Comparison of ENCODE assay signal across 1 cellular context in genomic region chr2:178109813-178110212, GRCh38.
TF ChIP-seq lines count a peak whose summit lies in the region.

No MANE protein-coding gene starts in this region.

TF ChIP-seq in K562, 482 proteins besides CTCF, POLR2A, EP300 and RAD21 (continued from another document):
- TF ChIP-seq ZNF311 (CRISPR knock-in tag; IDR thresholded peaks at IDR 0.05) (no peak), EGR1 (conservative IDR thresholded peaks at IDR 0.05) (no peak), MNT (conservative IDR thresholded peaks at IDR 0.05) (0 out of 4 replicates have a peak, but pooled peaks of 1 of the 2 experiments have one; percentile 14), BRF1 (IDR thresholded peaks at IDR 0.05; ENCODE audit: borderline replicate concordance, extremely low read depth, insufficient read length) (no peak), CREM (IDR thresholded peaks at IDR 0.05; ENCODE audit: low read depth) (no peak), SAP30 (IDR thresholded peaks at IDR 0.05; ENCODE audit: borderline replicate concordance, insufficient read depth, low read depth, low read length, poor library complexity, severe bottlenecking) (no peak), SMARCE1 (IDR thresholded peaks at IDR 0.05) (no peak), SIRT6 (IDR thresholded peaks at IDR 0.05; ENCODE audit: low read depth, low read length) (no peak), KHSRP (IDR thresholded peaks at IDR 0.05) (no peak), HDGF (IDR thresholded peaks at IDR 0.05) (no peak), RBFOX2 (IDR thresholded peaks at IDR 0.05; ENCODE audit: low read depth, low read length) (no peak), ZNF121 (CRISPR knock-in tag; conservative IDR thresholded peaks at IDR 0.05) (no peak), CBX8 (IDR thresholded peaks at IDR 0.05; ENCODE audit: borderline replicate concordance, extremely low read depth, low read depth, low read length, poor library complexity, severe bottlenecking) (no peak), ZNF395 (CRISPR knock-in tag; IDR thresholded peaks at IDR 0.05) (no peak), ETV5 (CRISPR knock-in tag; IDR thresholded peaks at IDR 0.05; ENCODE audit: low read depth) (no peak), HNRNPK (IDR thresholded peaks at IDR 0.05; ENCODE audit: low read depth, low read length, poor library complexity, severe bottlenecking) (no peak), ARID3A (IDR thresholded peaks at IDR 0.05; ENCODE audit: borderline replicate concordance, low read depth, low read length) (peak; percentile 70; the same call in 1 of the 2 replicates), ZNF143 (CRISPR knock-in tag; IDR thresholded peaks at IDR 0.05) (no peak), BCLAF1 (IDR thresholded peaks at IDR 0.05; ENCODE audit: borderline replicate concordance in 1 of 2, control insufficient read depth in 1 of 2, low read depth in 2 of 2, low read length in 1 of 2) (no peak), RAD51 (IDR thresholded peaks at IDR 0.05; ENCODE audit: borderline replicate concordance, low read depth) (no peak), CBX5 (IDR thresholded peaks at IDR 0.05; ENCODE audit: borderline replicate concordance, low read depth) (no peak), ZNF57 (CRISPR knock-in tag; IDR thresholded peaks at IDR 0.05) (no peak), ATF4 (CRISPR knock-in tag; IDR thresholded peaks at IDR 0.05) (no peak), TEAD4 (IDR thresholded peaks at IDR 0.05; ENCODE audit: low read length) (peak; percentile 25; the same call in 1 of the 2 replicates), TEAD4 (CRISPR knock-in tag; IDR thresholded peaks at IDR 0.05; ENCODE audit: borderline replicate concordance) (no peak), MYC (IDR thresholded peaks at IDR 0.05; ENCODE audit: low read depth, low read length) (no peak), MYC (CRISPR knock-in tag; IDR thresholded peaks at IDR 0.05; ENCODE audit: borderline replicate concordance, low read depth) (no peak), C11orf30 (IDR thresholded peaks at IDR 0.05; ENCODE audit: low read depth) (peak; percentile 62), HDAC2 (IDR thresholded peaks at IDR 0.05) (no peak), NCOA4 (IDR thresholded peaks at IDR 0.05; ENCODE audit: partially characterized antibody) (no peak), ERF (CRISPR knock-in tag; IDR thresholded peaks at IDR 0.05) (no peak), POLR2H (tag; IDR thresholded peaks at IDR 0.05; ENCODE audit: low read depth) (0 out of 2 replicates have a peak, but pooled peaks have one; percentile 40), BRD4 (IDR thresholded peaks at IDR 0.05) (no peak), ZNF764 (CRISPR knock-in tag; IDR thresholded peaks at IDR 0.05; ENCODE audit: low read depth) (no peak), COPS2 (conservative IDR thresholded peaks at IDR 0.05) (no peak), ELF4 (CRISPR knock-in tag; IDR thresholded peaks at IDR 0.05) (no peak), NONO (IDR thresholded peaks at IDR 0.05; ENCODE audit: low read depth in 2 of 2, low read length in 1 of 2) (no peak), CBFA2T2 (conservative IDR thresholded peaks at IDR 0.05) (no peak), E2F5 (CRISPR knock-in tag; IDR thresholded peaks at IDR 0.05) (no peak), SRSF1 (IDR thresholded peaks at IDR 0.05; ENCODE audit: low read depth, low read length) (no peak), CAMTA2 (CRISPR knock-in tag; conservative IDR thresholded peaks at IDR 0.05) (no peak), ZNF316 (IDR thresholded peaks at IDR 0.05) (peak; percentile 78), SP2 (IDR thresholded peaks at IDR 0.05; ENCODE audit: extremely low read depth, low read depth, low read length, poor library complexity, severe bottlenecking) (no peak), ZNF584 (CRISPR knock-in tag; IDR thresholded peaks at IDR 0.05; ENCODE audit: low read depth) (no peak)
- TF ChIP-seq, protein P1, sequence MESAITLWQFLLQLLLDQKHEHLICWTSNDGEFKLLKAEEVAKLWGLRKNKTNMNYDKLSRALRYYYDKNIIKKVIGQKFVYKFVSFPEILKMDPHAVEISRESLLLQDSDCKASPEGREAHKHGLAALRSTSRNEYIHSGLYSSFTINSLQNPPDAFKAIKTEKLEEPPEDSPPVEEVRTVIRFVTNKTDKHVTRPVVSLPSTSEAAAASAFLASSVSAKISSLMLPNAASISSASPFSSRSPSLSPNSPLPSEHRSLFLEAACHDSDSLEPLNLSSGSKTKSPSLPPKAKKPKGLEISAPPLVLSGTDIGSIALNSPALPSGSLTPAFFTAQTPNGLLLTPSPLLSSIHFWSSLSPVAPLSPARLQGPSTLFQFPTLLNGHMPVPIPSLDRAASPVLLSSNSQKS (CRISPR knock-in tag; IDR thresholded peaks at IDR 0.05), result no peak
- TF ChIP-seq, protein P2, sequence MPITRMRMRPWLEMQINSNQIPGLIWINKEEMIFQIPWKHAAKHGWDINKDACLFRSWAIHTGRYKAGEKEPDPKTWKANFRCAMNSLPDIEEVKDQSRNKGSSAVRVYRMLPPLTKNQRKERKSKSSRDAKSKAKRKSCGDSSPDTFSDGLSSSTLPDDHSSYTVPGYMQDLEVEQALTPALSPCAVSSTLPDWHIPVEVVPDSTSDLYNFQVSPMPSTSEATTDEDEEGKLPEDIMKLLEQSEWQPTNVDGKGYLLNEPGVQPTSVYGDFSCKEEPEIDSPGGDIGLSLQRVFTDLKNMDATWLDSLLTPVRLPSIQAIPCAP (CRISPR knock-in tag; IDR thresholded peaks at IDR 0.05; ENCODE audit: borderline replicate concordance), result no peak
- TF ChIP-seq, protein P3, sequence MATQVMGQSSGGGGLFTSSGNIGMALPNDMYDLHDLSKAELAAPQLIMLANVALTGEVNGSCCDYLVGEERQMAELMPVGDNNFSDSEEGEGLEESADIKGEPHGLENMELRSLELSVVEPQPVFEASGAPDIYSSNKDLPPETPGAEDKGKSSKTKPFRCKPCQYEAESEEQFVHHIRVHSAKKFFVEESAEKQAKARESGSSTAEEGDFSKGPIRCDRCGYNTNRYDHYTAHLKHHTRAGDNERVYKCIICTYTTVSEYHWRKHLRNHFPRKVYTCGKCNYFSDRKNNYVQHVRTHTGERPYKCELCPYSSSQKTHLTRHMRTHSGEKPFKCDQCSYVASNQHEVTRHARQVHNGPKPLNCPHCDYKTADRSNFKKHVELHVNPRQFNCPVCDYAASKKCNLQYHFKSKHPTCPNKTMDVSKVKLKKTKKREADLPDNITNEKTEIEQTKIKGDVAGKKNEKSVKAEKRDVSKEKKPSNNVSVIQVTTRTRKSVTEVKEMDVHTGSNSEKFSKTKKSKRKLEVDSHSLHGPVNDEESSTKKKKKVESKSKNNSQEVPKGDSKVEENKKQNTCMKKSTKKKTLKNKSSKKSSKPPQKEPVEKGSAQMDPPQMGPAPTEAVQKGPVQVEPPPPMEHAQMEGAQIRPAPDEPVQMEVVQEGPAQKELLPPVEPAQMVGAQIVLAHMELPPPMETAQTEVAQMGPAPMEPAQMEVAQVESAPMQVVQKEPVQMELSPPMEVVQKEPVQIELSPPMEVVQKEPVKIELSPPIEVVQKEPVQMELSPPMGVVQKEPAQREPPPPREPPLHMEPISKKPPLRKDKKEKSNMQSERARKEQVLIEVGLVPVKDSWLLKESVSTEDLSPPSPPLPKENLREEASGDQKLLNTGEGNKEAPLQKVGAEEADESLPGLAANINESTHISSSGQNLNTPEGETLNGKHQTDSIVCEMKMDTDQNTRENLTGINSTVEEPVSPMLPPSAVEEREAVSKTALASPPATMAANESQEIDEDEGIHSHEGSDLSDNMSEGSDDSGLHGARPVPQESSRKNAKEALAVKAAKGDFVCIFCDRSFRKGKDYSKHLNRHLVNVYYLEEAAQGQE (CRISPR knock-in tag; IDR thresholded peaks at IDR 0.05; ENCODE audit: low read depth), result no peak
- TF ChIP-seq, protein P4, sequence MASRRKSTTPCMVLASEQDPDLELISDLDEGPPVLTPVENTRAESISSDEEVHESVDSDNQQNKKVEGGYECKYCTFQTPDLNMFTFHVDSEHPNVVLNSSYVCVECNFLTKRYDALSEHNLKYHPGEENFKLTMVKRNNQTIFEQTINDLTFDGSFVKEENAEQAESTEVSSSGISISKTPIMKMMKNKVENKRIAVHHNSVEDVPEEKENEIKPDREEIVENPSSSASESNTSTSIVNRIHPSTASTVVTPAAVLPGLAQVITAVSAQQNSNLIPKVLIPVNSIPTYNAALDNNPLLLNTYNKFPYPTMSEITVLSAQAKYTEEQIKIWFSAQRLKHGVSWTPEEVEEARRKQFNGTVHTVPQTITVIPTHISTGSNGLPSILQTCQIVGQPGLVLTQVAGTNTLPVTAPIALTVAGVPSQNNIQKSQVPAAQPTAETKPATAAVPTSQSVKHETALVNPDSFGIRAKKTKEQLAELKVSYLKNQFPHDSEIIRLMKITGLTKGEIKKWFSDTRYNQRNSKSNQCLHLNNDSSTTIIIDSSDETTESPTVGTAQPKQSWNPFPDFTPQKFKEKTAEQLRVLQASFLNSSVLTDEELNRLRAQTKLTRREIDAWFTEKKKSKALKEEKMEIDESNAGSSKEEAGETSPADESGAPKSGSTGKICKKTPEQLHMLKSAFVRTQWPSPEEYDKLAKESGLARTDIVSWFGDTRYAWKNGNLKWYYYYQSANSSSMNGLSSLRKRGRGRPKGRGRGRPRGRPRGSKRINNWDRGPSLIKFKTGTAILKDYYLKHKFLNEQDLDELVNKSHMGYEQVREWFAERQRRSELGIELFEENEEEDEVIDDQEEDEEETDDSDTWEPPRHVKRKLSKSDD (conservative IDR thresholded peaks at IDR 0.05; ENCODE audit: low read length), result no peak
